ENCODE assay signal across 11 cellular contexts in genomic region chr16:89317729-89318429, GRCh38.
A peak's percentile ranks its signal among the peaks of the same experiment; 100 is the strongest.
DNase-seq lines count a peak whose midpoint lies in the region; FAIRE-seq and TF ChIP-seq lines count a peak whose summit lies in the region.
"Had no signal": no experiment of that assay in that cellular context is flagged by ENCODE, and none has a peak within 500 bp of the region (broad histone marks: within the 10 kb centered on the region; RNA-seq: fewer than 3 reads in every experiment).

No MANE protein-coding gene starts in this region.

- peaks cover 9% of the 10 kb centered on the region for H4K20me1 ChIP-seq in keratinocyte (ENCODE audit: control insufficient read depth, extremely low read depth, insufficient read depth, low read length)

- peaks cover 82% of the 10 kb centered on the region for H3K79me2 ChIP-seq in keratinocyte (ENCODE audit: control insufficient read depth, insufficient read depth, low read length)

- TF ChIP-seq CTCF in cardiac muscle cell (IDR thresholded peaks at IDR 0.05; ENCODE audit: low read depth, low read length) (no peak), right atrium auricular region (IDR thresholded peaks at IDR 0.05) (no peak), keratinocyte (optimal IDR thresholded peaks at IDR 0.05 in 1 of 3, IDR thresholded peaks at IDR 0.05 in 1 of 3, conservative IDR thresholded peaks at IDR 0.05 in 1 of 3; ENCODE audit: extremely low read depth in 1 of 3, insufficient read depth in 2 of 3, low read length in 3 of 3) (no peak), transverse colon (IDR thresholded peaks at IDR 0.05) (no peak), mesothelial cell of epicardium (IDR thresholded peaks at IDR 0.05; ENCODE audit: unreplicated experiment) (no peak), GM10266 (IDR thresholded peaks at IDR 0.05; ENCODE audit: control insufficient read depth, insufficient read depth, low read depth, missing control alignments) (no peak)

- H3K27me3 ChIP-seq in cardiac muscle cell (no peaks in the 10 kb centered on the region), right atrium auricular region (no peaks in the 10 kb centered on the region), keratinocyte (ENCODE audit: control insufficient read depth, extremely low read depth, insufficient read depth, low read length) (no peaks in the 10 kb centered on the region), transverse colon (no peaks in the 10 kb centered on the region)
- H3K27me3 ChIP-seq: hepatocyte, uterus had no signal

- intact Hi-C loops in activated T-helper 2 cell treated with anti-CD3 and anti-CD28 coated beads, Interferon-gamma antibody, Interleukin-2, Interleukin-4, amounts not matched to agents 10 μg/mL and 5 μg/mL and 100 μg/mL, durations not matched to agents 14 hours and 24 hours and 36 hours (cut with micrococcal nuclease) = loop anchor here (2.0 to 10.0 kb wide), 3 partner anchors 63 to 191 kb away; partner anchors contain the start of gene SPG7
- intact Hi-C loops in transverse colon (cut with DNase I; ENCODE audit: low total_unique reads) = no loop called here

- no peak for TF ChIP-seq EP300 in transverse colon (IDR thresholded peaks at IDR 0.05; ENCODE audit: low read depth)

- WGBS in transverse colon (ENCODE audit: low coverage in 1 of 2), 2 donors = 79 to 100% methylated on average over 2 to 23 of the region's 23 CpGs

- H3K9me3 ChIP-seq in cardiac muscle cell (ENCODE audit: low read depth) (no peaks in the 10 kb centered on the region), right atrium auricular region (no peaks in the 10 kb centered on the region), keratinocyte (ENCODE audit: control insufficient read depth, low read depth, low read length) (peaks cover 8% of the 10 kb centered on the region), transverse colon (no peaks in the 10 kb centered on the region)
- H3K9me3 ChIP-seq: uterus had no signal

- H3K9me1 ChIP-seq in keratinocyte (ENCODE audit: control insufficient read depth, extremely low read depth, insufficient read depth, low read length) = no peaks in the 10 kb centered on the region

- in situ Hi-C loops in transverse colon (cut with MboI; ENCODE audit: low pct_ligation_motif_present in 1 of 4, low pct_unique_long_range_greater_than_20kb in 1 of 4, low sequenced_read_pairs in 3 of 4) = no loop called here

- peaks cover 74% of the 10 kb centered on the region for H3K4me1 Mint-ChIP-seq in activated T-helper 2 cell treated with anti-CD3 and anti-CD28 coated beads, Interferon-gamma antibody, Interleukin-2, Interleukin-4, amounts not matched to agents 10 μg/mL and 5 μg/mL and 100 μg/mL, durations not matched to agents 14 hours and 24 hours and 36 hours (ENCODE audit: low read depth)
- peaks cover 44% of the 10 kb centered on the region for H3K4me1 Mint-ChIP-seq in mesothelial cell of epicardium

- H3K27ac ChIP-seq in cardiac muscle cell (peak overlapping the region; percentile 88), right atrium auricular region (no peak overlapping the region), keratinocyte (ENCODE audit: control insufficient read depth, insufficient read depth, low read length) (peak overlapping the region; percentile 65), transverse colon (peak overlapping the region in 3 of 4 donors; percentile 33 to 76 (median 57))
- H3K27ac ChIP-seq: uterus, WERI-Rb-1 had no signal

- dilution Hi-C loops in keratinocyte (cut with MboI; ENCODE audit: extremely low pct_ligation_motif_present, low sequenced_read_pairs) = no loop called here

- H3K9ac ChIP-seq in keratinocyte (ENCODE audit: control insufficient read depth, extremely low read depth, insufficient read depth, low read length) = no peak overlapping the region

- H3K4me3 ChIP-seq in cardiac muscle cell (no peak overlapping the region), right atrium auricular region (no peak overlapping the region), keratinocyte (ENCODE audit: control insufficient read depth in 2 of 3, extremely low read depth in 1 of 3, insufficient read depth in 2 of 3, low read depth in 1 of 3, low read length in 3 of 3) (no peak overlapping the region), transverse colon (no peak overlapping the region)
- H3K4me3 ChIP-seq: hepatocyte, uterus had no signal

- H3K9me3 Mint-ChIP-seq in activated T-helper 2 cell treated with anti-CD3 and anti-CD28 coated beads, Interferon-gamma antibody, Interleukin-2, Interleukin-4, amounts not matched to agents 10 μg/mL and 5 μg/mL and 100 μg/mL, durations not matched to agents 14 hours and 24 hours and 36 hours = no peaks in the 10 kb centered on the region
- H3K9me3 Mint-ChIP-seq in mesothelial cell of epicardium = no peaks in the 10 kb centered on the region

- no peak for DNase-seq in cardiac muscle cell (ENCODE audit: low read depth in 1 of 2, low spot score in 1 of 2)
- DNase-seq in right atrium auricular region (ENCODE audit: low spot score) = no peak
- DNase-seq in activated T-helper 2 cell treated with anti-CD3 and anti-CD28 coated beads, Interferon-gamma antibody, Interleukin-2, Interleukin-4, amounts not matched to agents 10 μg/mL and 5 μg/mL and 100 μg/mL, durations not matched to agents 14 hours and 24 hours and 36 hours (ENCODE audit: low spot score) = no peak
- no peak for DNase-seq in keratinocyte (ENCODE audit: low read depth, low spot score)
- peak; percentile 35 for DNase-seq in transverse colon
- no peak for DNase-seq in mesothelial cell of epicardium (ENCODE audit: low spot score in 2 of 2, unreplicated experiment in 2 of 2)
- DNase-seq in 8988T = no peak
- no peak for DNase-seq in GM10266 (ENCODE audit: extremely low spot score)
- DNase-seq: uterus, WERI-Rb-1 had no signal

- H3K27me3 Mint-ChIP-seq in activated T-helper 2 cell treated with anti-CD3 and anti-CD28 coated beads, Interferon-gamma antibody, Interleukin-2, Interleukin-4, amounts not matched to agents 10 μg/mL and 5 μg/mL and 100 μg/mL, durations not matched to agents 14 hours and 24 hours and 36 hours (ENCODE audit: low read depth) = no peaks in the 10 kb centered on the region
- H3K27me3 Mint-ChIP-seq in mesothelial cell of epicardium (ENCODE audit: low read depth) = no peaks in the 10 kb centered on the region

- peak overlapping the region; percentile 7 for H3K4me2 ChIP-seq in keratinocyte (ENCODE audit: control insufficient read depth, extremely low read depth, insufficient read depth, low read depth, low read length)
- H3K4me2 ChIP-seq: hepatocyte had no signal

- no peak for TF ChIP-seq POLR2A in transverse colon (IDR thresholded peaks at IDR 0.05)

- no peak for FAIRE-seq in keratinocyte (lab: Jason Lieb, UNC)

- peaks cover 28% of the 10 kb centered on the region for H3K36me3 Mint-ChIP-seq in activated T-helper 2 cell treated with anti-CD3 and anti-CD28 coated beads, Interferon-gamma antibody, Interleukin-2, Interleukin-4, amounts not matched to agents 10 μg/mL and 5 μg/mL and 100 μg/mL, durations not matched to agents 14 hours and 24 hours and 36 hours (ENCODE audit: low read depth)
- no peaks in the 10 kb centered on the region for H3K36me3 Mint-ChIP-seq in mesothelial cell of epicardium

- H3K36me3 ChIP-seq in cardiac muscle cell = no peaks in the 10 kb centered on the region
- peaks cover 4% of the 10 kb centered on the region for H3K36me3 ChIP-seq in right atrium auricular region
- peaks cover 6 to 21% of the 10 kb centered on the region in 2 experiments for H3K36me3 ChIP-seq in keratinocyte (ENCODE audit: control insufficient read depth in 2 of 2, extremely low read depth in 1 of 2, insufficient read depth in 2 of 2, low read length in 2 of 2)
- no peaks in the 10 kb centered on the region for H3K36me3 ChIP-seq in transverse colon
- H3K36me3 ChIP-seq: uterus, WERI-Rb-1 had no signal

- H3K27ac Mint-ChIP-seq in activated T-helper 2 cell treated with anti-CD3 and anti-CD28 coated beads, Interferon-gamma antibody, Interleukin-2, Interleukin-4, amounts not matched to agents 10 μg/mL and 5 μg/mL and 100 μg/mL, durations not matched to agents 14 hours and 24 hours and 36 hours = peak overlapping the region; percentile 45
- no peak overlapping the region for H3K27ac Mint-ChIP-seq in mesothelial cell of epicardium

- peak overlapping the region; percentile 14 for H3K4me3 Mint-ChIP-seq in activated T-helper 2 cell treated with anti-CD3 and anti-CD28 coated beads, Interferon-gamma antibody, Interleukin-2, Interleukin-4, amounts not matched to agents 10 μg/mL and 5 μg/mL and 100 μg/mL, durations not matched to agents 14 hours and 24 hours and 36 hours (ENCODE audit: low read depth)
- no peak overlapping the region for H3K4me3 Mint-ChIP-seq in mesothelial cell of epicardium

- H2AFZ ChIP-seq in keratinocyte (ENCODE audit: control insufficient read depth, low read length) = no peak overlapping the region
- H2AFZ ChIP-seq: hepatocyte had no signal

- H3K4me1 ChIP-seq in cardiac muscle cell (ENCODE audit: low read depth) (peaks cover 42% of the 10 kb centered on the region), right atrium auricular region (peaks cover 4 to 98% of the 10 kb centered on the region in 2 donors), keratinocyte (ENCODE audit: control insufficient read depth, extremely low read depth, insufficient read depth, low read length) (peaks cover 90% of the 10 kb centered on the region), transverse colon (peaks cover 41 to 87% (median 68%) of the 10 kb centered on the region in 4 donors)

Comparison
In these comparisons a context has a peak if more than half of its experiments do, and no peak if none do; other contexts are left out.
1. H3K27ac ChIP-seq: peak in cardiac muscle cell (single experiment), keratinocyte (single experiment) and transverse colon (3 of 4); none in right atrium auricular region (0 of 2).